Comparison of ENCODE assay signal across 1 cellular context in genomic region chr3:98971183-98971681, GRCh38.
A peak's percentile ranks its signal among the peaks of the same experiment; 100 is the strongest.
TF ChIP-seq lines count a peak whose summit lies in the region.

No MANE protein-coding gene starts in this region.

TF ChIP-seq in HCT116, 20 proteins besides CTCF, POLR2A, EP300 and RAD21 (continued from another document):
- TF ChIP-seq EGR1 (IDR thresholded peaks at IDR 0.05; ENCODE audit: low read depth): no peak
- TF ChIP-seq FOSL1 (IDR thresholded peaks at IDR 0.05; ENCODE audit: low read depth): peak; percentile 100
- TF ChIP-seq ZFX (IDR thresholded peaks at IDR 0.05): no peak
- no peak for TF ChIP-seq ZNF274 (IDR thresholded peaks at IDR 0.05; ENCODE audit: low read depth, low read length)
- TF ChIP-seq, protein P1, sequence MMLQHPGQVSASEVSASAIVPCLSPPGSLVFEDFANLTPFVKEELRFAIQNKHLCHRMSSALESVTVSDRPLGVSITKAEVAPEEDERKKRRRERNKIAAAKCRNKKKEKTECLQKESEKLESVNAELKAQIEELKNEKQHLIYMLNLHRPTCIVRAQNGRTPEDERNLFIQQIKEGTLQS (IDR thresholded peaks at IDR 0.05): peak; percentile 89
- peak; percentile 86; the same call in 1 of the 2 replicates for TF ChIP-seq SIN3A (IDR thresholded peaks at IDR 0.05; ENCODE audit: low read depth)
- TF ChIP-seq, protein P2, sequence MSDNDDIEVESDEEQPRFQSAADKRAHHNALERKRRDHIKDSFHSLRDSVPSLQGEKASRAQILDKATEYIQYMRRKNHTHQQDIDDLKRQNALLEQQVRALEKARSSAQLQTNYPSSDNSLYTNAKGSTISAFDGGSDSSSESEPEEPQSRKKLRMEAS (IDR thresholded peaks at IDR 0.05): peak; percentile 79
